In the genomic region with DNA sequence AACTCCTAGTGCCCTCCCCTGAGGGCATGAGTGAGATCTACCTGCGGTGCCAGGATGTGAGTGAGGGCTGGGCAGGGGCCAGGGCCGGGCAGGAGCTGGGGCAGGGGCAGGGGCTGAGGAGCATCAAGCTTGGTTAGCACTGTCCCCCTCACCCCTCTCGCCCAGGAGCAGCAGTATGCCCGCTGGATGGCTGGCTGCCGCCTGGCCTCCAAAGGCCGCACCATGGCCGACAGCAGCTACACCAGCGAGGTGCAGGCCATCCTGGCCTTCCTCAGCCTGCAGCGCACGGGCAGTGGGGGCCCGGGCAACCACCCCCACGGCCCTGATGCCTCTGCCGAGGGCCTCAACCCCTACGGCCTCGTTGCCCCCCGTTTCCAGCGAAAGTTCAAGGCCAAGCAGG, we compare ENCODE assay signal across 26 cellular contexts. TPM values are rescaled to one million over a fixed set of nuclear protein-coding genes. Genes with fewer than 3 reads are reported as not detected.
"Had no signal": no experiment of that assay in that cellular context is flagged by ENCODE, and none has a peak within 500 bp of the region (broad histone marks: within the 10 kb centered on the region; RNA-seq: fewer than 3 reads in every experiment).

No MANE protein-coding gene starts in this region.

- DNase-seq: activated CD4-positive, alpha-beta T cell treated with anti-CD3 and anti-CD28 coated beads for 1 hour; activated CD4-positive, alpha-beta T cell treated with anti-CD3 and anti-CD28 coated beads, Interleukin-2, amount 50 U/mL, for 1 hour; activated CD8-positive, alpha-beta T cell treated with anti-CD3 and anti-CD28 coated beads, Interleukin-2, amount 10 ng/mL, durations not matched to agents 7 days and 5 days; activated naive CD4-positive, alpha-beta T cell treated with Interleukin-2 at 50 U/mL for 16 hours; activated naive CD8-positive, alpha-beta T cell treated with anti-CD3 and anti-CD28 coated beads for 36 hours; activated T-cell treated with anti-CD3 and anti-CD28 coated beads, Interleukin-2, amount 50 U/mL, for 1 hour; colonic mucosa; dorsolateral prefrontal cortex; effector memory CD8-positive, alpha-beta T cell; glutamatergic neuron; hippocampal formation; nephron progenitor cell; occipital lobe; posterior cingulate gyrus; stimulated activated CD4-positive, alpha-beta T cell treated with anti-CD3 and anti-CD28 coated beads, Interleukin-2, amount 100 ng/mL, for 48 hours; stimulated activated CD8-positive, alpha-beta memory T cell treated with anti-CD3 and anti-CD28 coated beads, Interleukin-4, amount 100 ng/mL, for 48 hours; stimulated activated naive B cell treated with anti-CD40 and anti-IgM and Interleukin-4, amounts not matched to agents 10 μg/mL and 1 μg/mL and 100 μg/mL, for 72 hours; T-cell; transverse colon; WERI-Rb-1 had no signal

- H3K27ac Mint-ChIP-seq: activated CD8-positive, alpha-beta T cell treated with anti-CD3 and anti-CD28 coated beads, Interleukin-2, amount 10 ng/mL, durations not matched to agents 7 days and 5 days; activated naive CD8-positive, alpha-beta T cell treated with anti-CD3 and anti-CD28 coated beads for 36 hours; activated T-helper 2 cell treated with anti-CD3 and anti-CD28 coated beads, Interferon-gamma antibody, Interleukin-2, Interleukin-4, amounts not matched to agents 10 μg/mL and 5 μg/mL and 100 μg/mL, durations not matched to agents 14 hours and 24 hours and 36 hours; memory B cell; nephron progenitor cell; stimulated activated naive B cell treated with anti-CD40 and anti-IgM and Interleukin-4, amounts not matched to agents 10 μg/mL and 1 μg/mL and 100 μg/mL, for 72 hours; T-helper 2 cell treated with Interferon-gamma antibody and Interleukin-4, amounts not matched to agents 5 μg/mL and 100 μg/mL, for 36 hours had no signal

- H3K27me3 Mint-ChIP-seq: activated naive CD8-positive, alpha-beta T cell treated with anti-CD3 and anti-CD28 coated beads for 36 hours; central memory CD8-positive, alpha-beta T cell; effector memory CD8-positive, alpha-beta T cell; memory B cell; stimulated activated naive B cell treated with anti-CD40 and anti-IgM and Interleukin-4, amounts not matched to agents 10 μg/mL and 1 μg/mL and 100 μg/mL, for 72 hours; T-cell had no signal

- H3K4me3 Mint-ChIP-seq: activated CD8-positive, alpha-beta T cell treated with anti-CD3 and anti-CD28 coated beads, Interleukin-2, amount 10 ng/mL, durations not matched to agents 7 days and 5 days; activated naive CD8-positive, alpha-beta T cell treated with anti-CD3 and anti-CD28 coated beads for 36 hours; central memory CD8-positive, alpha-beta T cell; effector memory CD8-positive, alpha-beta T cell; memory B cell; nephron progenitor cell; stimulated activated naive B cell treated with anti-CD40 and anti-IgM and Interleukin-4, amounts not matched to agents 10 μg/mL and 1 μg/mL and 100 μg/mL, for 72 hours; T-cell; T-helper 2 cell treated with Interferon-gamma antibody and Interleukin-4, amounts not matched to agents 5 μg/mL and 100 μg/mL, for 36 hours had no signal

- ATAC-seq: activated CD8-positive, alpha-beta T cell treated with anti-CD3 and anti-CD28 coated beads, Interleukin-2, amount 10 ng/mL, durations not matched to agents 7 days and 5 days; effector memory CD8-positive, alpha-beta T cell; esophagus mucosa; stimulated activated naive B cell treated with anti-CD40 and anti-IgM and Interleukin-4, amounts not matched to agents 10 μg/mL and 1 μg/mL and 100 μg/mL, for 72 hours; T-cell had no signal

- H3K9me3 Mint-ChIP-seq: activated naive CD8-positive, alpha-beta T cell treated with anti-CD3 and anti-CD28 coated beads for 36 hours; activated T-helper 2 cell treated with anti-CD3 and anti-CD28 coated beads, Interferon-gamma antibody, Interleukin-2, Interleukin-4, amounts not matched to agents 10 μg/mL and 5 μg/mL and 100 μg/mL, durations not matched to agents 14 hours and 24 hours and 36 hours; central memory CD8-positive, alpha-beta T cell; effector memory CD8-positive, alpha-beta T cell; memory B cell; nephron progenitor cell; stimulated activated naive B cell treated with anti-CD40 and anti-IgM and Interleukin-4, amounts not matched to agents 10 μg/mL and 1 μg/mL and 100 μg/mL, for 72 hours; T-cell; T-helper 2 cell treated with Interferon-gamma antibody and Interleukin-4, amounts not matched to agents 5 μg/mL and 100 μg/mL, for 36 hours had no signal

RNA-seq across cellular contexts. Expression of a gene that starts 13.8 kb away (rescaled TPM):
- total RNA-seq: renal cortical epithelial cell had no signal
